1 cellular context compared by ENCODE assay signal in the genomic region with DNA sequence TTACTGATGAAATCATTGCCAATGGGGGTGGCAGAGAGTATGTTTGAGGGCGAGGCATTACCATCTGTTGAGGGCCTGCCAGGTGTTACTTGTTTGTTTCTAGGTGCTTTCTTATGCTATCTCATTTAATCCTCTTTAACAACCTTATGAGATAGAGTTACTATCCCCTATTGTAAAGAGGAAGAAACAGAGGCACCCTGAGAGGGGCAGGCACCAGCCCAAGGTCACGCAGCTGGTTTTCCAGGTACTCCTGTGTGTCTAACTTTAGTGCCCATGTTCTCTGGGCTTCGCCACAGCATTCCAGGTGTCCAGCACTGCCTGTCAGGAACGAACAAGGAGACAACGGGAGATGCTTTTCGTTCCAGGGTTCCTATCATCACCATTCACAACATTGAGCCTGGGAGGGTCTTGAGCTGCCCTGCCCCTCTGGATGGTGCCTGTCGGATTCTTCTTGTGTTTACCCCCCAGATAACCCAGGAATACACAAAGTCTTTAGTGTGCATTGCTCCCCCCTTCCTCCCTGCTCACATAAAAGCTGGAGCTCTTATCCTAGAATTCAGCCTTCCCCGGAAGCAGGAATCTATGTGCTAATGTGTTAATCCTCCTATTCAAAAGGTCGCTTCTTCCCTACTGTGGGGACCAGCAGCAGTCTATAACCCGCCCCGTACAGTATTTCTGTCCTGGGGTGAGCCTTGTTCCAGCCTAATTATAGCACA.
TF ChIP-seq lines count a peak whose summit lies in the region.

No MANE protein-coding gene starts in this region.

TF ChIP-seq in WTC11, 78 proteins besides CTCF, POLR2A, EP300 and RAD21 (continued from another document):
- TF ChIP-seq, protein P1, sequence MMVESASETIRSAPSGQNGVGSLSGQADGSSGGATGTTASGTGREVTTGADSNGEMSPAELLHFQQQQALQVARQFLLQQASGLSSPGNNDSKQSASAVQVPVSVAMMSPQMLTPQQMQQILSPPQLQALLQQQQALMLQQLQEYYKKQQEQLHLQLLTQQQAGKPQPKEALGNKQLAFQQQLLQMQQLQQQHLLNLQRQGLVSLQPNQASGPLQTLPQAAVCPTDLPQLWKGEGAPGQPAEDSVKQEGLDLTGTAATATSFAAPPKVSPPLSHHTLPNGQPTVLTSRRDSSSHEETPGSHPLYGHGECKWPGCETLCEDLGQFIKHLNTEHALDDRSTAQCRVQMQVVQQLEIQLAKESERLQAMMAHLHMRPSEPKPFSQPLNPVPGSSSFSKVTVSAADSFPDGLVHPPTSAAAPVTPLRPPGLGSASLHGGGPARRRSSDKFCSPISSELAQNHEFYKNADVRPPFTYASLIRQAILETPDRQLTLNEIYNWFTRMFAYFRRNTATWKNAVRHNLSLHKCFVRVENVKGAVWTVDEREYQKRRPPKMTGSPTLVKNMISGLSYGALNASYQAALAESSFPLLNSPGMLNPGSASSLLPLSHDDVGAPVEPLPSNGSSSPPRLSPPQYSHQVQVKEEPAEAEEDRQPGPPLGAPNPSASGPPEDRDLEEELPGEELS (CRISPR knock-in tag; IDR thresholded peaks at IDR 0.05), result 0 out of 2 replicates have a peak, but pooled peaks have one; percentile 17
- TF ChIP-seq ELF4 (CRISPR knock-in tag; IDR thresholded peaks at IDR 0.05; ENCODE audit: low read depth), result no peak
- TF ChIP-seq, protein P2, sequence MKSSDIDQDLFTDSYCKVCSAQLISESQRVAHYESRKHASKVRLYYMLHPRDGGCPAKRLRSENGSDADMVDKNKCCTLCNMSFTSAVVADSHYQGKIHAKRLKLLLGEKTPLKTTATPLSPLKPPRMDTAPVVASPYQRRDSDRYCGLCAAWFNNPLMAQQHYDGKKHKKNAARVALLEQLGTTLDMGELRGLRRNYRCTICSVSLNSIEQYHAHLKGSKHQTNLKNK (CRISPR knock-in tag; IDR thresholded peaks at IDR 0.05), result no peak
